ENCODE assay signal across 1 cellular context in genomic region chr20:62155428-62156253, GRCh38.
TF ChIP-seq lines count a peak whose summit lies in the region.

No MANE protein-coding gene starts in this region.

TF ChIP-seq in GM23338, 12 proteins besides CTCF, POLR2A, EP300 and RAD21 (continued from another document):
- TF ChIP-seq ZNF462 (CRISPR knock-in tag; IDR thresholded peaks at IDR 0.05) (no peak), NANOG (IDR thresholded peaks at IDR 0.05; ENCODE audit: borderline replicate concordance) (no peak), ZNF114 (CRISPR knock-in tag; IDR thresholded peaks at IDR 0.05) (no peak), STAT1 (IDR thresholded peaks at IDR 0.05; ENCODE audit: unreplicated experiment) (no peak), CREB1 (CRISPR knock-in tag; IDR thresholded peaks at IDR 0.05; ENCODE audit: low read depth) (no peak), ETS1 (IDR thresholded peaks at IDR 0.05) (no peak), EZH2 (IDR thresholded peaks at IDR 0.05; ENCODE audit: low read depth, unreplicated experiment) (no peak)
TF ChIP-seq in GM23338: peak in this region for 0.
